ENCODE assay signal across 8 cellular contexts in genomic region chr11:3109921-3110706, GRCh38. TPM values are rescaled to one million over a fixed set of nuclear protein-coding genes. Genes with fewer than 3 reads are reported as not detected.
DNase-seq lines count a peak whose midpoint lies in the region; ATAC-seq and TF ChIP-seq lines count a peak whose summit lies in the region.

No MANE protein-coding gene starts in this region.

- intact Hi-C loops in tibial artery (cut with DNase I; ENCODE audit: low total_unique reads): loop anchor here (10.0 kb wide), 1 partner anchor 105 kb away; the partner anchor contains the start of gene MRGPRG

- peaks cover 5% of the 10 kb centered on the region for H3K36me3 Mint-ChIP-seq in memory B cell

- H3K27ac Mint-ChIP-seq in memory B cell: no peak overlapping the region

- H3K4me1 Mint-ChIP-seq in memory B cell: no peaks in the 10 kb centered on the region

- DNase-seq in CD1c-positive myeloid dendritic cell (ENCODE audit: extremely low spot score) (peak; percentile 50), HFF-Myc (ENCODE audit: extremely low read depth, low read depth) (no peak), SKM-1 (lab: John Stamatoyannopoulos, UW; ENCODE audit: unreplicated experiment) (peak; percentile 10), choroid plexus epithelial cell (ENCODE audit: low read depth) (peak; percentile 39), memory B cell (ENCODE audit: low spot score in 2 of 2) (no peak), tibial artery (peak; percentile 22 to 71), mucosa of gallbladder (ENCODE audit: low spot score) (no peak)

- peaks cover 3% of the 10 kb centered on the region for H3K9me3 Mint-ChIP-seq in memory B cell

- peak; percentile 68 for TF ChIP-seq CTCF in HFF-Myc (IDR thresholded peaks at IDR 0.05; ENCODE audit: low read depth, low read length, missing control alignments)
- TF ChIP-seq CTCF in choroid plexus epithelial cell (conservative IDR thresholded peaks at IDR 0.05; ENCODE audit: low read depth, low read length): peak; percentile 75
- TF ChIP-seq CTCF in tibial artery (IDR thresholded peaks at IDR 0.05): peak; percentile 58 to 62

- H3K4me3 Mint-ChIP-seq in memory B cell: no peak overlapping the region

- H3K9me3 ChIP-seq in tibial artery: no peaks in the 10 kb centered on the region

- peak; percentile 41 for ATAC-seq in memory B cell (ENCODE audit: low read depth)
- ATAC-seq in GM19452 (IDR thresholded peaks at IDR 0.05; ENCODE audit: unreplicated experiment): no peak

- peaks cover 15% of the 10 kb centered on the region for H3K27me3 Mint-ChIP-seq in memory B cell

- H3K4me3 ChIP-seq in HFF-Myc (replicated peaks; ENCODE audit: low read depth, low read length) (no peak overlapping the region), choroid plexus epithelial cell (ENCODE audit: low read depth, low read length) (no peak overlapping the region), tibial artery (no peak overlapping the region)

- H3K27ac ChIP-seq in tibial artery: no peak overlapping the region

- H3K4me1 ChIP-seq in tibial artery: peaks cover 0 to 10% (median 0%) of the 10 kb centered on the region in 4 donors

- H3K27me3 ChIP-seq in tibial artery: no peaks in the 10 kb centered on the region

- peaks cover 32 to 58% (median 57%) of the 10 kb centered on the region in 3 donors for H3K36me3 ChIP-seq in tibial artery

RNA-seq across cellular contexts. Expression of gene CARS1, which starts 52.9 kb away (rescaled TPM):
- total RNA-seq in mucosa of gallbladder: 39.9 TPM

RNA-seq across cellular contexts. Expression of gene OSBPL5, which starts 55.0 kb away (rescaled TPM):
- 45.2 TPM for total RNA-seq in mucosa of gallbladder

Comparison
In these comparisons a context has a peak if more than half of its experiments do, and no peak if none do; other contexts are left out.
1. DNase-seq: peak in CD1c-positive myeloid dendritic cell (single experiment), SKM-1 (single experiment), choroid plexus epithelial cell (single experiment) and tibial artery (2 of 2); none in HFF-Myc (single experiment), memory B cell (0 of 2) and mucosa of gallbladder (single experiment).
2. Peak in every context shown above with its lines, with median percentiles within 50 percentile points of each other: CTCF ChIP-seq.